8 cellular contexts compared by ENCODE assay signal in genomic region chr6:114096553-114097172, GRCh38.
DNase-seq lines count a peak whose midpoint lies in the region; ATAC-seq lines count a peak whose summit lies in the region.

No MANE protein-coding gene starts in this region.

- no peaks in the 10 kb centered on the region for H3K9me3 ChIP-seq in adipocyte (ENCODE audit: control insufficient read depth, low read length)

- H3K9ac ChIP-seq in adipocyte (ENCODE audit: low read length): no peak overlapping the region

- H3K36me3 ChIP-seq in adipocyte (ENCODE audit: control insufficient read depth, insufficient read depth, low read length, severe bottlenecking): no peaks in the 10 kb centered on the region

- no peak overlapping the region for H3K4me3 ChIP-seq in adipocyte (ENCODE audit: low read length)

- peaks cover 9% of the 10 kb centered on the region for H3K4me1 ChIP-seq in adipocyte (ENCODE audit: control insufficient read depth, insufficient read depth, low read length)

- H3K27me3 ChIP-seq in adipocyte (replicated peaks; ENCODE audit: control insufficient read depth, insufficient read depth, low read length): no peaks in the 10 kb centered on the region

- peak; percentile 69 for ATAC-seq in GM21526 (IDR thresholded peaks at IDR 0.05; ENCODE audit: low FRiP score, unreplicated experiment)

- DNase-seq in NCI-H446 (lab: John Stamatoyannopoulos, UW) (peak; percentile 2 to 60), NCI-H446 treated with DMSO at 0.1 percent for 48 hours (lab: John Stamatoyannopoulos, UW) (no peak), NCI-H1105 treated with DMSO at 0.1 percent for 48 hours (lab: John Stamatoyannopoulos, UW) (peak; percentile 60), adipocyte (ENCODE audit: low read depth) (peak; percentile 88), left kidney (ENCODE audit: low read depth, low spot score) (peak; percentile 67), activated gamma-delta T cell treated with Interleukin-2 at 50 U/mL for 16 hours (no peak), activated gamma-delta T cell (lab: John Stamatoyannopoulos, UW) (no peak)

Comparison
In these comparisons a context has a peak if more than half of its experiments do, and no peak if none do; other contexts are left out.
1. DNase-seq: peak in NCI-H446 (2 of 2), NCI-H1105 treated with DMSO at 0.1 percent for 48 hours (single experiment), adipocyte (single experiment) and left kidney (single experiment); none in NCI-H446 treated with DMSO at 0.1 percent for 48 hours (single experiment), activated gamma-delta T cell treated with Interleukin-2 at 50 U/mL for 16 hours (single experiment) and activated gamma-delta T cell (single experiment).